In genomic region chr5:105145152-105145551, GRCh38 we compare ENCODE assay signal across 8 cellular contexts.
"Had no signal": no experiment of that assay in that cellular context is flagged by ENCODE, and none has a peak within 500 bp of the region (broad histone marks: within the 10 kb centered on the region; RNA-seq: fewer than 3 reads in every experiment).

No MANE protein-coding gene starts in this region.

- ATAC-seq: GM12878 had no signal

- FAIRE-seq: G401.6, GM12878, GM12891, GM12892, GM18507, GM19239 had no signal

- H3K4me3 ChIP-seq: GM12878 had no signal

- DNase-seq: GDM1, GF-D8 had no signal
